ENCODE assay signal across 26 cellular contexts in the genomic region with DNA sequence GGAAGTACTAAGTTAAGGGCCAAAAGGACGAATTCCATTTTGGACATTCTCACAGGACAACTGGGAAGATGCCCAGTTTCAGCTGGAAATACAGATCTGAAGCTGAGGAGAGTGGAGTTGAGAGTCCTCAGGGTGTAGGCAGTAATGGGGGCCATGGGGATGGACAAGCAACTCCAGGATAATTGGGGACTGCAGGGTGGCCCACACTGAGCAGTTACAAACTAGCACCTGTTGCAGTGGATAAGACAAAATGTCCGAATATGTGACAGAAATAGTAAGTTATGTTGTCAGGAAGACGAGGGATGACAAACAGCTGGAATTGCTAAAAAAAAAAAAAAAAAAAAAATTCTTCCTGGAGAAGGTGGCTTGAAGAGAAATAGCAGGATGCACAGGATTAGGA. TPM values are rescaled to one million over a fixed set of nuclear protein-coding genes. Genes with fewer than 3 reads are reported as not detected.
"Had no signal": no experiment of that assay in that cellular context is flagged by ENCODE, and none has a peak within 500 bp of the region (broad histone marks: within the 10 kb centered on the region; RNA-seq: fewer than 3 reads in every experiment).

No MANE protein-coding gene starts in this region.

- H3K9me3 ChIP-seq: left ventricle myocardium inferior, pancreas, prostate gland, spleen, tibial nerve, uterus had no signal

- H3K4me1 Mint-ChIP-seq: naive B cell; natural killer cell; stimulated activated effector memory CD8-positive, alpha-beta T cell treated with anti-CD3 and anti-CD28 coated beads, Interleukin-12 subunit alpha, Interleukin-12 subunit beta, amount 100 ng/mL, for 72 hours had no signal

- H3K4me3 Mint-ChIP-seq: mesothelial cell of epicardium; naive B cell; natural killer cell; nephron progenitor cell; stimulated activated effector memory CD8-positive, alpha-beta T cell treated with anti-CD3 and anti-CD28 coated beads, Interleukin-12 subunit alpha, Interleukin-12 subunit beta, amount 100 ng/mL, for 72 hours; stimulated activated naive CD8-positive, alpha-beta T cell treated with anti-CD3 and anti-CD28 coated beads, Interleukin-15, amount 100 ng/mL, for 72 hours; type B pancreatic cell had no signal

- H3K36me3 Mint-ChIP-seq: mesothelial cell of epicardium; naive B cell; natural killer cell; stimulated activated effector memory CD8-positive, alpha-beta T cell treated with anti-CD3 and anti-CD28 coated beads, Interleukin-12 subunit alpha, Interleukin-12 subunit beta, amount 100 ng/mL, for 72 hours; type B pancreatic cell had no signal

- DNase-seq: islet precursor cell; left ventricle myocardium inferior; mesendoderm; naive B cell; natural killer cell; nephron progenitor cell; nucleus accumbens; pancreas; posterior cingulate gyrus; retina; right cardiac atrium; small intestine; stimulated activated CD4-positive, alpha-beta T cell treated with anti-CD3 and anti-CD28 coated beads, Interleukin-4, amount 100 ng/mL, for 24 hours; stimulated activated naive CD4-positive, alpha-beta T cell treated with Interleukin-2 at 50 U/mL for 16 hours; stimulated activated naive CD8-positive, alpha-beta T cell treated with anti-CD3 and anti-CD28 coated beads, Interleukin-15, amount 100 ng/mL, for 72 hours; substantia nigra; uterus had no signal

- H3K27ac ChIP-seq: left ventricle myocardium inferior, pancreas, prostate gland, spleen, tibial nerve, uterus had no signal

- H3K36me3 ChIP-seq: left ventricle myocardium inferior, pancreas, prostate gland, spleen, tibial nerve, uterus had no signal

- H3K27me3 ChIP-seq: pancreas, spleen, tibial nerve, uterus had no signal

- H3K27ac Mint-ChIP-seq: mesothelial cell of epicardium; natural killer cell; nephron progenitor cell; stimulated activated effector memory CD8-positive, alpha-beta T cell treated with anti-CD3 and anti-CD28 coated beads, Interleukin-12 subunit alpha, Interleukin-12 subunit beta, amount 100 ng/mL, for 72 hours; type B pancreatic cell had no signal

- ATAC-seq: natural killer cell; pancreas; right cardiac atrium; sciatic nerve; stimulated activated effector memory CD8-positive, alpha-beta T cell treated with anti-CD3 and anti-CD28 coated beads, Interleukin-12 subunit alpha, Interleukin-12 subunit beta, amount 100 ng/mL, for 72 hours; stimulated activated naive CD8-positive, alpha-beta T cell treated with anti-CD3 and anti-CD28 coated beads, Interleukin-15, amount 100 ng/mL, for 72 hours had no signal

- H3K4me1 ChIP-seq: left ventricle myocardium inferior, prostate gland, spleen, tibial nerve, uterus had no signal

- H3K4me3 ChIP-seq: left ventricle myocardium inferior, lung, pancreas, prostate gland, spleen, tibial nerve, uterus had no signal

- H3K9me3 Mint-ChIP-seq: mesothelial cell of epicardium; natural killer cell; nephron progenitor cell; stimulated activated effector memory CD8-positive, alpha-beta T cell treated with anti-CD3 and anti-CD28 coated beads, Interleukin-12 subunit alpha, Interleukin-12 subunit beta, amount 100 ng/mL, for 72 hours; stimulated activated naive CD8-positive, alpha-beta T cell treated with anti-CD3 and anti-CD28 coated beads, Interleukin-15, amount 100 ng/mL, for 72 hours; type B pancreatic cell had no signal

- H3K27me3 Mint-ChIP-seq: stimulated activated naive CD8-positive, alpha-beta T cell treated with anti-CD3 and anti-CD28 coated beads, Interleukin-15, amount 100 ng/mL, for 72 hours had no signal

RNA-seq across cellular contexts. Expression of a gene that starts 34.6 kb away (rescaled TPM):
- total RNA-seq: mononuclear cell, natural killer cell had no signal
